Comparison of ENCODE assay signal across 26 cellular contexts in genomic region chr6:80728830-80729229, GRCh38.
"Had no signal": no experiment of that assay in that cellular context is flagged by ENCODE, and none has a peak within 500 bp of the region (broad histone marks: within the 10 kb centered on the region; RNA-seq: fewer than 3 reads in every experiment).

No MANE protein-coding gene starts in this region.

- H3K4me3 ChIP-seq: dorsolateral prefrontal cortex, gastroesophageal sphincter, lung, prostate gland, right lobe of liver, skin epidermis, testis, tibial nerve, upper lobe of right lung, vagina had no signal

- H3K27ac ChIP-seq: dorsolateral prefrontal cortex, gastroesophageal sphincter, parathyroid adenoma, prostate gland, right lobe of liver, skin epidermis, testis, tibial nerve, upper lobe of right lung, vagina had no signal

- H3K36me3 ChIP-seq: gastroesophageal sphincter, prostate gland, right lobe of liver, tibial nerve, upper lobe of right lung, vagina had no signal

- H3K27me3 ChIP-seq: gastroesophageal sphincter, right lobe of liver, testis, tibial nerve, upper lobe of right lung, vagina had no signal

- ATAC-seq: esophagus mucosa; gastroesophageal sphincter; left cardiac atrium; left ventricle myocardium superior; right lobe of liver; stimulated activated naive B cell treated with anti-CD40 and anti-IgM and Interleukin-4, amounts not matched to agents 10 μg/mL and 1 μg/mL and 100 μg/mL, for 72 hours; stimulated activated naive CD8-positive, alpha-beta T cell treated with anti-CD3 and anti-CD28 coated beads, Interleukin-15, amount 100 ng/mL, for 72 hours; upper lobe of right lung had no signal

- H3K79me2 ChIP-seq: parathyroid adenoma had no signal

- DNase-seq: cortex of kidney; dorsolateral prefrontal cortex; effector CD8-positive, alpha-beta T cell; foreskin fibroblast; immature natural killer cell; kidney; left cardiac atrium; left ventricle myocardium superior; midbrain; occipital lobe; right lobe of liver; stimulated activated CD4-positive, alpha-beta T cell treated with anti-CD3 and anti-CD28 coated beads, Interleukin-2, amount 100 ng/mL, for 24 hours; stimulated activated CD4-positive, alpha-beta T cell treated with anti-CD3 and anti-CD28 coated beads, Interleukin-4, amount 100 ng/mL, for 4 hours; stimulated activated naive B cell treated with anti-CD40 and anti-IgM and Interleukin-4, amounts not matched to agents 10 μg/mL and 1 μg/mL and 100 μg/mL, for 72 hours; stimulated activated naive CD8-positive, alpha-beta T cell treated with anti-CD3 and anti-CD28 coated beads, Interleukin-15, amount 100 ng/mL, for 72 hours; testis; upper lobe of right lung had no signal

- H2AFZ ChIP-seq: parathyroid adenoma had no signal

- FAIRE-seq: endometrium, kidney had no signal

- H3K4me1 ChIP-seq: gastroesophageal sphincter, parathyroid adenoma, prostate gland, right lobe of liver, testis, upper lobe of right lung, vagina had no signal
